ENCODE assay signal across 14 cellular contexts in genomic region chr7:44772440-44772839, GRCh38. TPM values are rescaled to one million over a fixed set of nuclear protein-coding genes. Genes with fewer than 3 reads are reported as not detected.
DNase-seq lines count a peak whose midpoint lies in the region; ATAC-seq and TF ChIP-seq lines count a peak whose summit lies in the region.
"Had no signal": no experiment of that assay in that cellular context is flagged by ENCODE, and none has a peak within 500 bp of the region (broad histone marks: within the 10 kb centered on the region; RNA-seq: fewer than 3 reads in every experiment).

No MANE protein-coding gene starts in this region.

- peaks cover 0 to 3% of the 10 kb centered on the region in 2 experiments; a peak in 1 of 3 replicates for H3K36me3 ChIP-seq in HEK293 (ENCODE audit: control insufficient read depth in 2 of 2, insufficient read depth in 1 of 2, low read length in 2 of 2)

- DNase-seq in Calu3 = no peak
- peak; percentile 3 for DNase-seq in epidermal melanocyte (ENCODE audit: insufficient read length, low spot score)
- DNase-seq in stimulated activated naive B cell treated with anti-CD40 and anti-IgM and Interleukin-4, amounts not matched to agents 10 μg/mL and 1 μg/mL and 100 μg/mL, for 72 hours = no peak
- no peak for DNase-seq in activated T-cell treated with anti-CD3 and anti-CD28 coated beads, Interleukin-2, amount 50 U/mL, for 24 hours
- no peak for DNase-seq in activated CD4-positive, alpha-beta T cell treated with anti-CD3 and anti-CD28 coated beads for 48 hours
- DNase-seq: BE2C; C1 segment of cervical spinal cord; CD4-positive, CD25-positive, alpha-beta regulatory T cell; CD8-positive, alpha-beta memory T cell; COR-L47; GOT3 had no signal

- peaks cover 52% of the 10 kb centered on the region for H3K36me3 Mint-ChIP-seq in Calu3 (ENCODE audit: insufficient read depth, unreplicated experiment)
- peaks cover 30 to 32% of the 10 kb centered on the region in 2 donors for H3K36me3 Mint-ChIP-seq in stimulated activated naive B cell treated with anti-CD40 and anti-IgM and Interleukin-4, amounts not matched to agents 10 μg/mL and 1 μg/mL and 100 μg/mL, for 72 hours
- H3K36me3 Mint-ChIP-seq in activated T-cell treated with anti-CD3 and anti-CD28 coated beads, Interleukin-2, amount 50 U/mL, for 24 hours (ENCODE audit: low read depth) = peaks cover 21% of the 10 kb centered on the region

- no peaks in the 10 kb centered on the region for H3K27me3 Mint-ChIP-seq in Calu3 (ENCODE audit: unreplicated experiment)
- H3K27me3 Mint-ChIP-seq in stimulated activated naive B cell treated with anti-CD40 and anti-IgM and Interleukin-4, amounts not matched to agents 10 μg/mL and 1 μg/mL and 100 μg/mL, for 72 hours = no peaks in the 10 kb centered on the region
- H3K27me3 Mint-ChIP-seq in activated T-cell treated with anti-CD3 and anti-CD28 coated beads, Interleukin-2, amount 50 U/mL, for 24 hours = no peaks in the 10 kb centered on the region
- H3K27me3 Mint-ChIP-seq: CD4-positive, CD25-positive, alpha-beta regulatory T cell; CD8-positive, alpha-beta memory T cell had no signal

- no peak overlapping the region for H3K4me3 Mint-ChIP-seq in Calu3 (ENCODE audit: low read depth, unreplicated experiment)
- peak overlapping the region in 1 of 2 donors; percentile 25 for H3K4me3 Mint-ChIP-seq in stimulated activated naive B cell treated with anti-CD40 and anti-IgM and Interleukin-4, amounts not matched to agents 10 μg/mL and 1 μg/mL and 100 μg/mL, for 72 hours
- H3K4me3 Mint-ChIP-seq in activated T-cell treated with anti-CD3 and anti-CD28 coated beads, Interleukin-2, amount 50 U/mL, for 24 hours = no peak overlapping the region
- H3K4me3 Mint-ChIP-seq: CD4-positive, CD25-positive, alpha-beta regulatory T cell; H9 had no signal

- CTCF ChIA-PET in Calu3 (lab: Charles Lee) (interaction anchor here (0.8 kb wide), 1 partner anchor 184 kb away, joined by 3 read pairs; no protein-coding TSS in a partner anchor), HEK293 (lab: Yijun Ruan, JAX) (interaction anchor here (0.6 to 1.4 kb wide), 3 partner anchors 184 to 339 kb away, joined by 3 to 4 read pairs (median 4); partner anchors contain the start of genes MYO1G and TBRG4)

- peaks cover 5% of the 10 kb centered on the region; the same call in 1 of the 2 replicates for H3K4me1 ChIP-seq in HEK293 (ENCODE audit: control insufficient read depth, insufficient read depth, low read length)

- H3K9me3 Mint-ChIP-seq in Calu3 (ENCODE audit: low read depth, unreplicated experiment) = no peaks in the 10 kb centered on the region
- peaks cover 0 to 3% of the 10 kb centered on the region in 2 donors for H3K9me3 Mint-ChIP-seq in stimulated activated naive B cell treated with anti-CD40 and anti-IgM and Interleukin-4, amounts not matched to agents 10 μg/mL and 1 μg/mL and 100 μg/mL, for 72 hours
- no peaks in the 10 kb centered on the region for H3K9me3 Mint-ChIP-seq in activated T-cell treated with anti-CD3 and anti-CD28 coated beads, Interleukin-2, amount 50 U/mL, for 24 hours
- H3K9me3 Mint-ChIP-seq: CD4-positive, CD25-positive, alpha-beta regulatory T cell; CD8-positive, alpha-beta memory T cell had no signal

- no peak overlapping the region for H3K4me3 ChIP-seq in HEK293 (ENCODE audit: low read depth, low read length)

- H3K4me1 Mint-ChIP-seq in Calu3 (ENCODE audit: low read depth, unreplicated experiment) = peaks cover 20% of the 10 kb centered on the region
- H3K4me1 Mint-ChIP-seq in stimulated activated naive B cell treated with anti-CD40 and anti-IgM and Interleukin-4, amounts not matched to agents 10 μg/mL and 1 μg/mL and 100 μg/mL, for 72 hours = peaks cover 40% of the 10 kb centered on the region in 2 donors
- H3K4me1 Mint-ChIP-seq in activated T-cell treated with anti-CD3 and anti-CD28 coated beads, Interleukin-2, amount 50 U/mL, for 24 hours (ENCODE audit: low read depth) = peaks cover 35% of the 10 kb centered on the region

- intact Hi-C loops in Calu3 (cut with micrococcal nuclease; ENCODE audit: unreplicated experiment) = no loop called here

- H3K27ac ChIP-seq in HEK293 (ENCODE audit: extremely low read depth, low read depth, low read length) = no peak overlapping the region
- H3K27ac ChIP-seq: HL-60 had no signal

- no TSS peak for BruUV-seq in Calu3 (replicated peaks; lab: Mats Ljungman, UMichigan)

- peak overlapping the region; percentile 28 for H3K27ac Mint-ChIP-seq in Calu3 (ENCODE audit: unreplicated experiment)
- peak overlapping the region; percentile 25 for H3K27ac Mint-ChIP-seq in stimulated activated naive B cell treated with anti-CD40 and anti-IgM and Interleukin-4, amounts not matched to agents 10 μg/mL and 1 μg/mL and 100 μg/mL, for 72 hours
- no peak overlapping the region for H3K27ac Mint-ChIP-seq in activated T-cell treated with anti-CD3 and anti-CD28 coated beads, Interleukin-2, amount 50 U/mL, for 24 hours

- no peak for TF ChIP-seq CTCF in Calu3 (IDR thresholded peaks at IDR 0.05; ENCODE audit: unreplicated experiment)
- no peak for TF ChIP-seq CTCF in HEK293 (tag by site-specific recombination; IDR thresholded peaks at IDR 0.05)

- no peak for ATAC-seq in stimulated activated naive B cell treated with anti-CD40 and anti-IgM and Interleukin-4, amounts not matched to agents 10 μg/mL and 1 μg/mL and 100 μg/mL, for 72 hours (replicated peaks)

- POLR2A ChIA-PET in HEK293 (lab: Yijun Ruan, JAX) = interaction anchor here (0.6 kb wide), 1 partner anchor 31 kb away, joined by 3 read pairs; no protein-coding TSS in a partner anchor

- no peaks in the 10 kb centered on the region for H3K9me3 ChIP-seq in HEK293 (ENCODE audit: control insufficient read depth, insufficient read depth, low read depth, low read length)
- H3K9me3 ChIP-seq: BE2C had no signal

TF ChIP-seq in HEK293, 187 proteins besides CTCF, POLR2A, EP300 and RAD21:
- no peak for TF ChIP-seq ZNF837 (tag by site-specific recombination; IDR thresholded peaks at IDR 0.05)
- peak; percentile 80 for TF ChIP-seq ZNF664 (tag by site-specific recombination; IDR thresholded peaks at IDR 0.05)
- TF ChIP-seq ZNF366 (tag by site-specific recombination; conservative IDR thresholded peaks at IDR 0.05) = no peak
- TF ChIP-seq ZNF335 (tag by site-specific recombination; conservative IDR thresholded peaks at IDR 0.05) = peak; percentile 57; the same call in 1 of the 2 replicates
- no peak for TF ChIP-seq ZNF501 (tag by site-specific recombination; IDR thresholded peaks at IDR 0.05)

RNA-seq across cellular contexts. Expression of gene ZMIZ2, which starts 23.8 kb away (rescaled TPM):
- total RNA-seq in Calu3 (2022) = 260 and 269 TPM in 2 replicates

RNA-seq across cellular contexts. Expression of gene PPIA, which starts 24.0 kb away (rescaled TPM):
- 2,685 and 3,069 TPM in 2 replicates for total RNA-seq in Calu3 (2022)
